ENCODE assay signal across 8 cellular contexts in genomic region chr1:50970508-50970885, GRCh38. TPM values are rescaled to one million over a fixed set of nuclear protein-coding genes. Genes with fewer than 3 reads are reported as not detected.
DNase-seq lines count a peak whose midpoint lies in the region; ATAC-seq and TF ChIP-seq lines count a peak whose summit lies in the region.

No MANE protein-coding gene starts in this region.

- no peak for DNase-seq in T-helper 1 cell
- no peak for DNase-seq in immature natural killer cell
- DNase-seq in islet precursor cell: no peak

- H3K27ac ChIP-seq in subcutaneous abdominal adipose tissue (ENCODE audit: low read depth, low read length): peak overlapping the region; percentile 84

- H3K4me3 Mint-ChIP-seq in T-helper 1 cell treated with Interleukin-12 subunit alpha and Interleukin-12 subunit beta and Interleukin-4 antibody, amounts not matched to agents 30 μg/mL and 1 μg/mL, for 36 hours: peak overlapping the region; percentile 94
- peak overlapping the region; percentile 95 to 100 (median 99) for H3K4me3 Mint-ChIP-seq in immature natural killer cell

- H3K27me3 ChIP-seq in subcutaneous abdominal adipose tissue (ENCODE audit: control insufficient read depth in 5 of 5, insufficient read depth in 4 of 5, low read length in 5 of 5): no peaks in the 10 kb centered on the region

- H3K9me3 ChIP-seq in subcutaneous abdominal adipose tissue (ENCODE audit: control insufficient read depth in 5 of 5, low read length in 5 of 5): no peaks in the 10 kb centered on the region

- no peak for TF ChIP-seq CTCF in WI38 (IDR thresholded peaks at IDR 0.05; ENCODE audit: low read depth, low read length)

- peak overlapping the region; percentile 20 to 98 (median 79) for H3K9ac ChIP-seq in subcutaneous abdominal adipose tissue (ENCODE audit: low read length in 5 of 5)

- ATAC-seq in GM21825 (IDR thresholded peaks at IDR 0.05; ENCODE audit: unreplicated experiment) (no peak), GM18867 (IDR thresholded peaks at IDR 0.05; ENCODE audit: unreplicated experiment) (no peak)

- H3K27ac Mint-ChIP-seq in T-helper 1 cell treated with Interleukin-12 subunit alpha and Interleukin-12 subunit beta and Interleukin-4 antibody, amounts not matched to agents 30 μg/mL and 1 μg/mL, for 36 hours: peak overlapping the region; percentile 94
- H3K27ac Mint-ChIP-seq in immature natural killer cell: peak overlapping the region; percentile 90 to 97 (median 94)

- peaks cover 0 to 54% (median 32%) of the 10 kb centered on the region in 5 donors for H3K4me1 ChIP-seq in subcutaneous abdominal adipose tissue (ENCODE audit: control insufficient read depth in 5 of 5, insufficient read depth in 5 of 5, low read length in 5 of 5)

- H3K4me1 Mint-ChIP-seq in T-helper 1 cell treated with Interleukin-12 subunit alpha and Interleukin-12 subunit beta and Interleukin-4 antibody, amounts not matched to agents 30 μg/mL and 1 μg/mL, for 36 hours (ENCODE audit: low read depth): peaks cover 27% of the 10 kb centered on the region
- peaks cover 25 to 48% of the 10 kb centered on the region in 2 donors for H3K4me1 Mint-ChIP-seq in immature natural killer cell

- H3K4me3 ChIP-seq in WI38 (ENCODE audit: low read depth, low read length) (peak overlapping the region; percentile 94), subcutaneous abdominal adipose tissue (ENCODE audit: low read depth in 1 of 5, low read length in 5 of 5) (peak overlapping the region; percentile 77 to 99 (median 98))

- H3K9me3 Mint-ChIP-seq in T-helper 1 cell treated with Interleukin-12 subunit alpha and Interleukin-12 subunit beta and Interleukin-4 antibody, amounts not matched to agents 30 μg/mL and 1 μg/mL, for 36 hours: no peaks in the 10 kb centered on the region
- no peaks in the 10 kb centered on the region for H3K9me3 Mint-ChIP-seq in immature natural killer cell

- peaks cover 0 to 3% (median 0%) of the 10 kb centered on the region in 5 donors for H3K36me3 ChIP-seq in subcutaneous abdominal adipose tissue (ENCODE audit: control insufficient read depth in 5 of 5, insufficient read depth in 5 of 5, low read length in 5 of 5)

- H3K27me3 Mint-ChIP-seq in T-helper 1 cell treated with Interleukin-12 subunit alpha and Interleukin-12 subunit beta and Interleukin-4 antibody, amounts not matched to agents 30 μg/mL and 1 μg/mL, for 36 hours (ENCODE audit: low read depth): peaks cover 19% of the 10 kb centered on the region
- H3K27me3 Mint-ChIP-seq in immature natural killer cell (ENCODE audit: low read depth in 3 of 3): peaks cover 0 to 8% (median 4%) of the 10 kb centered on the region in 3 donors

- H3K36me3 Mint-ChIP-seq in T-helper 1 cell treated with Interleukin-12 subunit alpha and Interleukin-12 subunit beta and Interleukin-4 antibody, amounts not matched to agents 30 μg/mL and 1 μg/mL, for 36 hours (ENCODE audit: low read depth): peaks cover 28% of the 10 kb centered on the region
- peaks cover 0 to 5% (median 3%) of the 10 kb centered on the region in 3 donors for H3K36me3 Mint-ChIP-seq in immature natural killer cell

RNA-seq across cellular contexts. Expression of gene CDKN2C, which starts 0.5 kb away (rescaled TPM):
- polyA plus RNA-seq in immature natural killer cell: 10 to 100 TPM; 12.7 to 22.8 (median 18.2) TPM

RNA-seq across cellular contexts. Expression of gene FAF1, which starts 10.4 kb away (rescaled TPM):
- polyA plus RNA-seq in immature natural killer cell: 10 to 100 TPM; 31.1 to 49.8 (median 44.0) TPM
